25 cellular contexts compared by ENCODE assay signal in the genomic region with DNA sequence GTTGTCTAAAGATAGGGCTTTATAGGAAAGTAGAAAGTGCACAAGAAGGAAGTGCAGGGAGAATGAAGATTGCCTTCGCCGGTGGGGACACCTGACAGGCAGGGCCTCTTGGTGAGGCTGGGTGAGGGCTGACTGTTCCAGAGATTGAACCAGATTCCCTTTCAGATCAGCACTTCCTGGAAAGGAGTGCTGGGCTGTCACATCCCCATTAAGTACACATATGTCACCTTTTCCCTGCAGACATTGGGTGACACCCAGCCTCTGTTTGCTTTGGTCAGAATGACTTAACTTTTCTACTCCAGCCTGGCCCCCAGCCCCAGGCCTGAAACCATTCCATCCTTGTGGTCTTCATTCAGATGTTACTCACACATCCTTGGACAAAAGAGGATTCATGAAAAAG. TPM values are rescaled to one million over a fixed set of nuclear protein-coding genes. Genes with fewer than 3 reads are reported as not detected.
A peak's percentile ranks its signal among the peaks of the same experiment; 100 is the strongest.
DNase-seq lines count a peak whose midpoint lies in the region; ATAC-seq and TF ChIP-seq lines count a peak whose summit lies in the region.
"Had no signal": no experiment of that assay in that cellular context is flagged by ENCODE, and none has a peak within 500 bp of the region (broad histone marks: within the 10 kb centered on the region; RNA-seq: fewer than 3 reads in every experiment).

No MANE protein-coding gene starts in this region.

- H2AFZ ChIP-seq in IMR-90 (replicated peaks; ENCODE audit: low read length, poor library complexity): peak overlapping the region; percentile 38

- H2AK9ac ChIP-seq in IMR-90 (replicated peaks; ENCODE audit: low read depth, low read length, poor library complexity): no peak overlapping the region

- H3K56ac ChIP-seq in IMR-90 (ENCODE audit: extremely low read depth, insufficient read depth, low read length): no peak overlapping the region

- no peak overlapping the region for H4K91ac ChIP-seq in IMR-90 (ENCODE audit: insufficient read depth, low read depth, low read length)

- no peak overlapping the region for H3K27ac ChIP-seq in BLaER1
- H3K27ac ChIP-seq in IMR-90 (ENCODE audit: insufficient read depth, low read length): no peak overlapping the region
- H3K27ac ChIP-seq in colonic mucosa: peak overlapping the region; percentile 88
- H3K27ac ChIP-seq: left ventricle myocardium inferior had no signal

- H3K4ac ChIP-seq in IMR-90 (ENCODE audit: low read depth, low read length): no peak overlapping the region

- H3K79me1 ChIP-seq in IMR-90 (ENCODE audit: low read depth in 1 of 2, low read length in 2 of 2): no peaks in the 10 kb centered on the region

- H2BK15ac ChIP-seq in IMR-90 (ENCODE audit: low read depth, low read length): no peak overlapping the region

- WGBS in IMR-90 (ENCODE audit: extremely low coverage in 2 of 2, insufficient read length in 1 of 2), 2 experiments: no CpG with 5 or more reads among the region's 2 CpGs

- no peak overlapping the region for H3K14ac ChIP-seq in IMR-90 (replicated peaks; ENCODE audit: low read depth, low read length)

- no peak overlapping the region for H2BK120ac ChIP-seq in IMR-90 (ENCODE audit: low read depth, low read length)

- H3K23ac ChIP-seq in IMR-90 (ENCODE audit: low read depth, low read length): no peak overlapping the region

- dilution Hi-C loops in IMR-90 (cut with HindIII; ENCODE audit: low sequenced_read_pairs, unreplicated experiment): no loop called here

- H2BK20ac ChIP-seq in IMR-90 (ENCODE audit: low read depth, low read length): no peak overlapping the region

- H3K4me3 ChIP-seq in BLaER1 (no peak overlapping the region), IMR-90 (ENCODE audit: insufficient read depth, low read depth, low read length) (no peak overlapping the region), colonic mucosa (no peak overlapping the region)
- H3K4me3 ChIP-seq: left ventricle myocardium inferior, upper lobe of left lung had no signal

- H2BK5ac ChIP-seq in IMR-90 (ENCODE audit: low read depth, low read length, poor library complexity, severe bottlenecking): no peak overlapping the region

- POLR2A ChIA-PET in IMR-90 (lab: Charles Lee; ENCODE audit: unreplicated experiment): no interaction called here

- TF ChIP-seq CTCF in IMR-90 (conservative IDR thresholded peaks at IDR 0.05; ENCODE audit: low read depth, low read length): no peak
- no peak for TF ChIP-seq CTCF in colonic mucosa (IDR thresholded peaks at IDR 0.05)

- BruUV-seq in IMR-90 (replicated peaks; lab: Mats Ljungman, UMichigan): no TSS peak

- TF ChIP-seq RAD21 in IMR-90 (IDR thresholded peaks at IDR 0.05; ENCODE audit: low read length): no peak

- H4K8ac ChIP-seq in IMR-90 (ENCODE audit: low read depth in 2 of 2, low read length in 2 of 2): no peak overlapping the region

- H4K5ac ChIP-seq in IMR-90 (ENCODE audit: low read depth, low read length): no peak overlapping the region

- intact Hi-C loops in IMR-90 (cut with micrococcal nuclease) (no loop called here), colonic mucosa (cut with DNase I) (no loop called here)

- H3K9me1 ChIP-seq in IMR-90 (ENCODE audit: insufficient read depth, low read length): peaks cover 7% of the 10 kb centered on the region

- H3K4me1 ChIP-seq in BLaER1 (peaks cover 25% of the 10 kb centered on the region), IMR-90 (ENCODE audit: control insufficient read depth, insufficient read depth, low read length) (peaks cover 19% of the 10 kb centered on the region), colonic mucosa (peaks cover 22% of the 10 kb centered on the region)

- H3K9ac ChIP-seq in BLaER1 (no peak overlapping the region), IMR-90 (ENCODE audit: low read depth, low read length) (no peak overlapping the region), colonic mucosa (ENCODE audit: low read depth in 2 of 2, low read length in 2 of 2) (peak overlapping the region in 1 of 2 donors; percentile 48)

- TF ChIP-seq POLR2A in IMR-90 (IDR thresholded peaks at IDR 0.05; ENCODE audit: low read depth, low read length): no peak

- no peaks in the 10 kb centered on the region for H3K9me3 ChIP-seq in BLaER1
- H3K9me3 ChIP-seq in IMR-90 (ENCODE audit: control insufficient read depth, insufficient read depth, low read length): no peaks in the 10 kb centered on the region
- no peaks in the 10 kb centered on the region for H3K9me3 ChIP-seq in colonic mucosa
- H3K9me3 ChIP-seq: left ventricle myocardium inferior, upper lobe of left lung had no signal

- H3K27me3 ChIP-seq in BLaER1: no peaks in the 10 kb centered on the region
- no peaks in the 10 kb centered on the region for H3K27me3 ChIP-seq in IMR-90 (ENCODE audit: control insufficient read depth, insufficient read depth, low read length)
- H3K27me3 ChIP-seq in colonic mucosa: no peaks in the 10 kb centered on the region
- H3K27me3 ChIP-seq: upper lobe of left lung had no signal

- H2AK5ac ChIP-seq in IMR-90 (ENCODE audit: low read depth, low read length): 0 out of 2 replicates have a peak overlapping the region, but pooled peaks have one; percentile 9

- no peak overlapping the region for H3K18ac ChIP-seq in IMR-90 (ENCODE audit: low read depth, low read length)

- in situ Hi-C loops in IMR-90 (cut with MboI; ENCODE audit: low sequenced_read_pairs): no loop called here

- CTCF ChIA-PET in IMR-90 (lab: Yijun Ruan, JAX): interaction anchor here (0.8 kb wide), 1 partner anchor 155 kb away, joined by 4 read pairs; no protein-coding TSS in a partner anchor

- H3K4me2 ChIP-seq in BLaER1 (peak overlapping the region; percentile 50; the same call in 1 of the 2 replicates), IMR-90 (ENCODE audit: low read depth, low read length) (no peak overlapping the region)

- DNase-seq in IMR-90 (no peak), colonic mucosa (peak; percentile 86), mucosa of gallbladder (ENCODE audit: low spot score) (peak; percentile 67), NCI-H146 (lab: John Stamatoyannopoulos, UW) (no peak), Ammon's horn (ENCODE audit: low spot score) (no peak)
- no peak for DNase-seq in NK-92 treated with Interleukin-12 subunit alpha and Interleukin-12 subunit beta, amount 100 ng/mL, for 24 hours (lab: John Stamatoyannopoulos, UW)
- DNase-seq: activated CD8-positive, alpha-beta memory T cell treated with anti-CD3 and anti-CD28 coated beads, Interleukin-2, amount 50 U/mL, for 4 hours; activated gamma-delta T cell treated with Interleukin-2 at 50 U/mL for 16 hours; amygdala; CD4-positive, alpha-beta memory T cell; EL; foreskin melanocyte; HCEC 1CT; left ventricle myocardium inferior; NCI-H1930; NCI-H510A; SHP77 treated with DMSO at 0.1 percent for 48 hours; T-helper 9 cell had no signal

- H3K36me3 ChIP-seq in BLaER1 (no peaks in the 10 kb centered on the region), IMR-90 (ENCODE audit: control insufficient read depth, insufficient read depth, low read length) (no peaks in the 10 kb centered on the region), colonic mucosa (no peaks in the 10 kb centered on the region)
- H3K36me3 ChIP-seq: left ventricle myocardium inferior, upper lobe of left lung had no signal

- ATAC-seq in IMR-90 (ENCODE audit: low read depth): no peak
- ATAC-seq in HG03039 (IDR thresholded peaks at IDR 0.05; ENCODE audit: unreplicated experiment): no peak
- ATAC-seq: natural killer cell treated with Interleukin-12 subunit alpha and Interleukin-12 subunit beta and Interleukin-15 and Interleukin-18, amount 100 ng/mL, for 72 hours had no signal

- no peaks in the 10 kb centered on the region for H4K20me1 ChIP-seq in BLaER1
- no peaks in the 10 kb centered on the region for H4K20me1 ChIP-seq in IMR-90 (ENCODE audit: insufficient read depth, low read length)

TF ChIP-seq in IMR-90, 13 proteins besides CTCF, POLR2A, EP300 and RAD21 (continues in another document):
- TF ChIP-seq, protein P1, sequence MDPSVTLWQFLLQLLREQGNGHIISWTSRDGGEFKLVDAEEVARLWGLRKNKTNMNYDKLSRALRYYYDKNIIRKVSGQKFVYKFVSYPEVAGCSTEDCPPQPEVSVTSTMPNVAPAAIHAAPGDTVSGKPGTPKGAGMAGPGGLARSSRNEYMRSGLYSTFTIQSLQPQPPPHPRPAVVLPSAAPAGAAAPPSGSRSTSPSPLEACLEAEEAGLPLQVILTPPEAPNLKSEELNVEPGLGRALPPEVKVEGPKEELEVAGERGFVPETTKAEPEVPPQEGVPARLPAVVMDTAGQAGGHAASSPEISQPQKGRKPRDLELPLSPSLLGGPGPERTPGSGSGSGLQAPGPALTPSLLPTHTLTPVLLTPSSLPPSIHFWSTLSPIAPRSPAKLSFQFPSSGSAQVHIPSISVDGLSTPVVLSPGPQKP (IDR thresholded peaks at IDR 0.05; ENCODE audit: borderline replicate concordance, low read depth, low read length): no peak
- TF ChIP-seq MAFK (IDR thresholded peaks at IDR 0.05; ENCODE audit: low read depth, low read length) (no peak), RFX5 (IDR thresholded peaks at IDR 0.05; ENCODE audit: low read depth, low read length) (no peak)

RNA-seq across cellular contexts. Expression of a gene that starts 7.4 kb away (rescaled TPM):
- total RNA-seq in IMR-90 (2012; rRNA removed) (1.4 and 2.5 TPM in 2 replicates), colonic mucosa (10 to 100 TPM; 36.9 to 64.1 TPM), mucosa of gallbladder (96.1 TPM)
- 6.3 and 8.8 TPM in 2 replicates for polyA plus RNA-seq in IMR-90 (2012; rRNA removed)
- polyA plus RNA-seq in IMR-90 (2012; cell fraction: cytosol; rRNA removed): 4.1 and 9.0 TPM in 2 replicates
- 28.6 and 53.5 TPM in 2 replicates for polyA plus RNA-seq in IMR-90 (2012; cell fraction: nucleus; rRNA removed; ENCODE audit: low replicate concordance)
- polyA plus RNA-seq: CD4-positive, alpha-beta memory T cell had no signal

RNA-seq across cellular contexts. Expression of a gene that starts 24.8 kb away (rescaled TPM):
- total RNA-seq in IMR-90 (2012; rRNA removed): under 0.01 TPM in 1 of 2 replicates, not detected in the other
- 0.03 TPM in 1 of 2 replicates, not detected in the other for polyA plus RNA-seq in IMR-90 (2012; rRNA removed)
- 0.02 and 0.04 TPM in 2 replicates for polyA plus RNA-seq in IMR-90 (2012; cell fraction: cytosol; rRNA removed)
- 0.01 TPM in 1 of 2 replicates, not detected in the other for polyA plus RNA-seq in IMR-90 (2012; cell fraction: nucleus; rRNA removed; ENCODE audit: low replicate concordance)
- total RNA-seq in colonic mucosa: 10 to 100 TPM; 12.4 to 30.7 TPM
- total RNA-seq in mucosa of gallbladder: 22.2 TPM
- total RNA-seq: A673; CD4-positive, alpha-beta memory T cell; endothelial cell of umbilical vein; left ventricle myocardium inferior; MCF 10A; natural killer cell treated with Interleukin-12 subunit alpha and Interleukin-12 subunit beta and Interleukin-15 and Interleukin-18, amount 100 ng/mL, for 72 hours had no signal
- polyA plus RNA-seq: endothelial cell of umbilical vein had no signal

RNA-seq across cellular contexts. Expression of a gene that starts 28.4 kb away (rescaled TPM):
- total RNA-seq in IMR-90 (2012; rRNA removed) (0.18 and 0.28 TPM in 2 replicates), colonic mucosa (under 1 TPM; 0.64 to 0.69 TPM), mucosa of gallbladder (0.09 TPM)
- 0.16 and 0.21 TPM in 2 replicates for polyA plus RNA-seq in IMR-90 (2012; rRNA removed)
- polyA plus RNA-seq in IMR-90 (2012; cell fraction: cytosol; rRNA removed): 0.01 and 0.02 TPM in 2 replicates
- 0.14 and 0.57 TPM in 2 replicates for polyA plus RNA-seq in IMR-90 (2012; cell fraction: nucleus; rRNA removed; ENCODE audit: low replicate concordance)
- total RNA-seq: endothelial cell of umbilical vein had no signal

RNA-seq across cellular contexts. Expression of a gene that starts 28.6 kb away (rescaled TPM):
- total RNA-seq in IMR-90 (2012; rRNA removed) (69.7 and 73.7 TPM in 2 replicates), colonic mucosa (100 to 1,000 TPM; 885 to 920 TPM), mucosa of gallbladder (625 TPM)
- polyA plus RNA-seq in IMR-90 (2012; rRNA removed): 292 and 406 TPM in 2 replicates
- polyA plus RNA-seq in IMR-90 (2012; cell fraction: cytosol; rRNA removed): 213 and 412 TPM in 2 replicates
- polyA plus RNA-seq in IMR-90 (2012; cell fraction: nucleus; rRNA removed; ENCODE audit: low replicate concordance): 72.8 and 108 TPM in 2 replicates

RNA-seq across cellular contexts. Expression of a gene that starts 35.6 kb away (rescaled TPM):
- under 0.01 TPM in 2 replicates for total RNA-seq in IMR-90 (2012; rRNA removed)
- 0.23 and 0.36 TPM in 2 replicates for polyA plus RNA-seq in IMR-90 (2012; rRNA removed)
- 0.04 and 0.10 TPM in 2 replicates for polyA plus RNA-seq in IMR-90 (2012; cell fraction: cytosol; rRNA removed)
- polyA plus RNA-seq in IMR-90 (2012; cell fraction: nucleus; rRNA removed; ENCODE audit: low replicate concordance): 0.55 and 3.5 TPM in 2 replicates
- 1 to 10 TPM; 3.6 to 7.7 TPM for total RNA-seq in colonic mucosa
- 42.4 TPM for total RNA-seq in mucosa of gallbladder

Comparison
In these comparisons a context has a peak if more than half of its experiments do, and no peak if none do; other contexts are left out.
1. DNase-seq: peak in colonic mucosa (single experiment) and mucosa of gallbladder (single experiment); none in IMR-90 (single experiment), NK-92 treated with Interleukin-12 subunit alpha and Interleukin-12 subunit beta, amount 100 ng/mL, for 24 hours (single experiment), NCI-H146 (single experiment) and Ammon's horn (single experiment).
2. RNA of a gene that starts 7.4 kb away (total RNA-seq): 96.1 TPM in mucosa of gallbladder (single experiment) and 36.9 to 64.1 TPM in colonic mucosa; 1.4 to 2.5 TPM in IMR-90; every median in the first group is over 10 times any median in the second.
3. RNA of a gene that starts 24.8 kb away (total RNA-seq): 12.4 to 30.7 TPM in colonic mucosa and 22.2 TPM in mucosa of gallbladder (single experiment); under 0.01 TPM in IMR-90; every median in the first group is over 10 times any median in the second.